22 cellular contexts compared by ENCODE assay signal in the genomic region with DNA sequence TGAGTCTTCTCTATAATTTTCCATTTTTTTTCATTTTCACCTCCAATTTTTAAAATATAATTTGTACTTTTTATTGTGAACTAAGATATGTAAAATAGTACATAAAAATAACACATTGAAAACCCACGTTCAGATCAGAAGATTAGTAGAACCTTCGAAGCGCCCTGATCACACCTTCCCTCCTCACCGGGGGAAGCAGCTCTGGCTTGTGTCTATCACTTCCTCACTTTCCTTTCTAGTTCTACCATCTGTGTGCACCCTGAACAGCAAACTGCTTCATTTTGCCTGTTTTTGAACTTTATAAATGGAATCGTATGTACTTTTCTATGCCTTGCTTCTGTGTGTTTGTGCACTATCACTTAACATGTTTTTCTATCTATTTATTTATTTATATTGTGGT. TPM values are rescaled to one million over a fixed set of nuclear protein-coding genes. Genes with fewer than 3 reads are reported as not detected.
DNase-seq lines count a peak whose midpoint lies in the region; ATAC-seq, FAIRE-seq and TF ChIP-seq lines count a peak whose summit lies in the region.
"Had no signal": no experiment of that assay in that cellular context is flagged by ENCODE, and none has a peak within 500 bp of the region (broad histone marks: within the 10 kb centered on the region; RNA-seq: fewer than 3 reads in every experiment).

No MANE protein-coding gene starts in this region.

- no peaks in the 10 kb centered on the region for H3K27me3 Mint-ChIP-seq in CD4-positive, CD25-positive, alpha-beta regulatory T cell
- no peaks in the 10 kb centered on the region for H3K27me3 Mint-ChIP-seq in T-cell

- no peak for FAIRE-seq in kidney (lab: Jason Lieb, UNC)

- no peaks in the 10 kb centered on the region for H3K36me3 Mint-ChIP-seq in CD4-positive, CD25-positive, alpha-beta regulatory T cell
- H3K36me3 Mint-ChIP-seq in T-cell: no peaks in the 10 kb centered on the region
- H3K36me3 Mint-ChIP-seq: natural killer cell treated with Interleukin-12 subunit alpha and Interleukin-12 subunit beta and Interleukin-15 and Interleukin-18, amount 100 ng/mL, for 72 hours had no signal

- H3K4me1 ChIP-seq in CD4-positive, CD25-positive, alpha-beta regulatory T cell (ENCODE audit: control insufficient read depth, insufficient read depth, low read length, poor library complexity, severe bottlenecking): peaks cover 39% of the 10 kb centered on the region
- H3K4me1 ChIP-seq in kidney (ENCODE audit: control insufficient read depth in 1 of 2, insufficient read depth in 1 of 2, low read depth in 1 of 2, low read length in 2 of 2): peaks cover 3 to 12% of the 10 kb centered on the region in 2 donors

- peak overlapping the region; percentile 50 for H3K4me3 ChIP-seq in CD4-positive, CD25-positive, alpha-beta regulatory T cell (ENCODE audit: low read depth, low read length)
- H3K4me3 ChIP-seq in GM12865 (ENCODE audit: low read depth, low read length): peak overlapping the region; percentile 41
- no peak overlapping the region for H3K4me3 ChIP-seq in kidney (ENCODE audit: low read length in 2 of 2)
- H3K4me3 ChIP-seq: left ventricle myocardium inferior, psoas muscle, suprapubic skin had no signal

- H3K9me3 Mint-ChIP-seq in CD4-positive, CD25-positive, alpha-beta regulatory T cell: no peaks in the 10 kb centered on the region
- no peaks in the 10 kb centered on the region for H3K9me3 Mint-ChIP-seq in T-cell
- H3K9me3 Mint-ChIP-seq: natural killer cell treated with Interleukin-12 subunit alpha and Interleukin-12 subunit beta and Interleukin-15 and Interleukin-18, amount 100 ng/mL, for 72 hours had no signal

- CTCF ChIA-PET in T-cell (lab: Charles Lee): interaction anchor here in 1 of 2 donors (1.0 kb wide), 1 partner anchor 27 kb away, joined by 4 read pairs; no protein-coding TSS in a partner anchor

- H3K27me3 ChIP-seq in CD4-positive, CD25-positive, alpha-beta regulatory T cell (ENCODE audit: control insufficient read depth, insufficient read depth, low read length): no peaks in the 10 kb centered on the region
- H3K27me3 ChIP-seq: foreskin keratinocyte, suprapubic skin had no signal

- ATAC-seq in CD4-positive, CD25-positive, alpha-beta regulatory T cell (ENCODE audit: low read depth in 2 of 2): no peak
- peak in 3 of 4 experiments; percentile 43 to 69 (median 49) for ATAC-seq in T-cell (replicated peaks in 1 of 4)
- ATAC-seq: foreskin keratinocyte; natural killer cell treated with Interleukin-12 subunit alpha and Interleukin-12 subunit beta and Interleukin-15 and Interleukin-18, amount 100 ng/mL, for 72 hours; psoas muscle had no signal

- H3K9me3 ChIP-seq in CD4-positive, CD25-positive, alpha-beta regulatory T cell (ENCODE audit: control insufficient read depth in 2 of 2, low read length in 2 of 2): no peaks in the 10 kb centered on the region
- no peaks in the 10 kb centered on the region for H3K9me3 ChIP-seq in kidney (ENCODE audit: control insufficient read depth in 1 of 2, low read length in 2 of 2)
- H3K9me3 ChIP-seq: left ventricle myocardium inferior, psoas muscle, suprapubic skin had no signal

- DNase-seq in CD4-positive, CD25-positive, alpha-beta regulatory T cell: peak in 1 of 3 donors; percentile 46
- DNase-seq in GM12865 (ENCODE audit: low read depth) (peak; percentile 50), T-cell (peak in 3 of 34 experiments; percentile 15 to 28 (median 18)), kidney (peak; percentile 2), putamen (ENCODE audit: low spot score) (no peak), UCSD-AML1 (lab: John Stamatoyannopoulos, UW; ENCODE audit: unreplicated experiment) (no peak), HCEC 1CT (no peak)
- DNase-seq: amygdala, C1 segment of cervical spinal cord, cerebellar nuclear complex, foreskin keratinocyte, H7, left ventricle myocardium inferior, NCI-H187 treated with DMSO at 0.1 percent for 48 hours, psoas muscle had no signal

- POLR2A ChIA-PET in T-cell (lab: Charles Lee): no interaction called here

- H3K4me3 Mint-ChIP-seq in CD4-positive, CD25-positive, alpha-beta regulatory T cell: peak overlapping the region in 2 of 4 donors; percentile 69 to 75
- peak overlapping the region in 1 of 3 donors; percentile 81 for H3K4me3 Mint-ChIP-seq in T-cell
- H3K4me3 Mint-ChIP-seq: natural killer cell treated with Interleukin-12 subunit alpha and Interleukin-12 subunit beta and Interleukin-15 and Interleukin-18, amount 100 ng/mL, for 72 hours had no signal

- peaks cover 20 to 64% (median 35%) of the 10 kb centered on the region in 4 donors for H3K4me1 Mint-ChIP-seq in CD4-positive, CD25-positive, alpha-beta regulatory T cell
- peaks cover 41 to 57% (median 48%) of the 10 kb centered on the region in 3 donors for H3K4me1 Mint-ChIP-seq in T-cell

- no peak overlapping the region for H3K9ac ChIP-seq in kidney (ENCODE audit: low read length in 2 of 2)

- H3K27ac ChIP-seq in CD4-positive, CD25-positive, alpha-beta regulatory T cell (ENCODE audit: insufficient read depth, low read length, poor library complexity, severe bottlenecking): peak overlapping the region; percentile 71
- H3K27ac ChIP-seq in kidney (ENCODE audit: low read depth in 2 of 2, low read length in 2 of 2): no peak overlapping the region
- H3K27ac ChIP-seq: foreskin keratinocyte, left ventricle myocardium inferior, psoas muscle, suprapubic skin had no signal

- peak overlapping the region; percentile 52 to 95 (median 94) for H3K27ac Mint-ChIP-seq in CD4-positive, CD25-positive, alpha-beta regulatory T cell
- H3K27ac Mint-ChIP-seq in T-cell: peak overlapping the region; percentile 49 to 88

- TF ChIP-seq CTCF in GM12865 (IDR thresholded peaks at IDR 0.05; ENCODE audit: insufficient read depth, low read depth, low read length, missing control alignments): no peak
- TF ChIP-seq CTCF in kidney (IDR thresholded peaks at IDR 0.05; ENCODE audit: borderline replicate concordance, extremely low read depth, insufficient read depth): no peak

- intact Hi-C loops in kidney (cut with DNase I): no loop called here

- no peaks in the 10 kb centered on the region for H3K36me3 ChIP-seq in CD4-positive, CD25-positive, alpha-beta regulatory T cell (ENCODE audit: control insufficient read depth, insufficient read depth, low read length)
- H3K36me3 ChIP-seq in kidney (ENCODE audit: control insufficient read depth in 1 of 2, insufficient read depth in 2 of 2, low read length in 2 of 2): no peaks in the 10 kb centered on the region
- H3K36me3 ChIP-seq: left ventricle myocardium inferior, suprapubic skin had no signal

RNA-seq across cellular contexts. Expression of a gene that starts 11.8 kb away (rescaled TPM):
- total RNA-seq in CD4-positive, CD25-positive, alpha-beta regulatory T cell: 156 TPM
- 100 to 1,000 TPM; 547 to 707 (median 641) TPM for polyA plus RNA-seq in CD4-positive, CD25-positive, alpha-beta regulatory T cell
- total RNA-seq in T-cell: 100 to 1,000 TPM in 4 of 5 donors, 10 to 100 TPM in 1; 94.0 to 140 (median 138) TPM
- total RNA-seq in kidney: 6.6 TPM
- polyA plus RNA-seq in kidney (ENCODE audit: insufficient read depth, low read depth, low replicate concordance): not detected
- total RNA-seq: Daoy, foreskin keratinocyte, H7, HT1080, M059J, NCI-H460, SK-MEL-5 had no signal
- polyA plus RNA-seq: foreskin keratinocyte had no signal

RNA-seq across cellular contexts. Expression of a gene that starts 18.9 kb away (rescaled TPM):
- total RNA-seq in CD4-positive, CD25-positive, alpha-beta regulatory T cell: 28.0 TPM
- polyA plus RNA-seq in CD4-positive, CD25-positive, alpha-beta regulatory T cell: 10 to 100 TPM; 34.8 to 72.7 (median 46.9) TPM
- 10 to 100 TPM; 22.6 to 77.0 (median 60.3) TPM for total RNA-seq in T-cell
- total RNA-seq in kidney: 44.7 TPM
- 34.5 TPM for polyA plus RNA-seq in kidney (ENCODE audit: insufficient read depth, low read depth, low replicate concordance)

RNA-seq across cellular contexts. Expression of a gene that starts 37.5 kb away (rescaled TPM):
- 67.3 TPM for total RNA-seq in CD4-positive, CD25-positive, alpha-beta regulatory T cell
- polyA plus RNA-seq in CD4-positive, CD25-positive, alpha-beta regulatory T cell: 10 to 100 TPM in 3 of 4 donors, 1 to 10 TPM in 1; 9.8 to 16.1 (median 13.5) TPM
- total RNA-seq in T-cell: 10 to 100 TPM; 64.6 to 92.2 (median 75.8) TPM
- 13.2 TPM for total RNA-seq in kidney
- polyA plus RNA-seq in kidney (ENCODE audit: insufficient read depth, low read depth, low replicate concordance): 4.9 TPM

RNA-seq across cellular contexts. Expression of a gene that starts 49.0 kb away (rescaled TPM):
- total RNA-seq in CD4-positive, CD25-positive, alpha-beta regulatory T cell: not detected
- polyA plus RNA-seq in CD4-positive, CD25-positive, alpha-beta regulatory T cell: under 1 TPM in 1 of 4 donors, not detected in 3; 0.35 TPM
- total RNA-seq in T-cell (1 to 10 TPM in 2 of 5 donors, under 1 TPM in 2, not detected in 1; 0.56 to 1.6 (median 1.2) TPM), kidney (114 TPM)
- 77.8 TPM for polyA plus RNA-seq in kidney (ENCODE audit: insufficient read depth, low read depth, low replicate concordance)

RNA-seq across cellular contexts. Expression of a gene that starts 57.6 kb away (rescaled TPM):
- 0.86 TPM for total RNA-seq in CD4-positive, CD25-positive, alpha-beta regulatory T cell
- polyA plus RNA-seq in CD4-positive, CD25-positive, alpha-beta regulatory T cell: under 1 TPM; 0.09 to 0.60 (median 0.22) TPM
- total RNA-seq in T-cell: 1 to 10 TPM; 1.0 to 3.4 (median 2.6) TPM
- 452 TPM for total RNA-seq in kidney
- polyA plus RNA-seq in kidney (ENCODE audit: insufficient read depth, low read depth, low replicate concordance): 225 TPM
- total RNA-seq: natural killer cell treated with Interleukin-12 subunit alpha and Interleukin-12 subunit beta and Interleukin-15 and Interleukin-18, amount 100 ng/mL, for 72 hours; SK-MEL-5 had no signal

Comparison
In these comparisons a context has a peak if more than half of its experiments do, and no peak if none do; other contexts are left out.
1. ATAC-seq: peak in T-cell (3 of 4); none in CD4-positive, CD25-positive, alpha-beta regulatory T cell (0 of 2).
2. DNase-seq: peak in GM12865 (single experiment) and kidney (single experiment); none in putamen (single experiment), UCSD-AML1 (single experiment) and HCEC 1CT (single experiment).
3. H3K4me3 ChIP-seq: peak in CD4-positive, CD25-positive, alpha-beta regulatory T cell (single experiment) and GM12865 (single experiment); none in kidney (0 of 2).
4. RNA of a gene that starts 11.8 kb away (total RNA-seq): 156 TPM in CD4-positive, CD25-positive, alpha-beta regulatory T cell (single experiment) and 94.0 to 140 TPM in T-cell; 6.6 TPM in kidney (single experiment); every median in the first group is over 10 times any median in the second.